8 cellular contexts compared by ENCODE assay signal in the genomic region with DNA sequence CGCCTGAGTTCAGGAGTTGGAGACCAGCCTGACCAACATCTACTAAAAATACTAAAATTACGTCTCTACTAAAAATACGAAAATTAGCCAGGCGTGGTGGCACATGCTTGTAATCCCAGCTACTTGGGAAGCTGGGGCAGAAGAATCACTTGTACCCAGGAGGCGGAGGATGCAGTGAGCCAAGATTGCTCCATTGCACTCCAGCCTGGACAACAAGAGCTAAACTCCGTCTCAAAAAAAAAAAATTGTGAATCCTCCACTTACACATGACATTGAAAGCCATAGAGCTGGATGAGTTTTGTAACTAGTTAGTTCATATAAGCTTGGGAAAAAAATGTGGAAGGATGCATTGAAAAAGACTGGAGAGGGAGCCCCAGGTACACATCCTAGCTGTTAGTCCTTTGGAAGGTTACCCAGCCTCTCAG. TPM values are rescaled to one million over a fixed set of nuclear protein-coding genes. Genes with fewer than 3 reads are reported as not detected.
DNase-seq lines count a peak whose midpoint lies in the region; ATAC-seq, FAIRE-seq and TF ChIP-seq lines count a peak whose summit lies in the region.

No MANE protein-coding gene starts in this region.

- H3K9ac ChIP-seq in mucosa of stomach (ENCODE audit: low read length), result peak overlapping the region; percentile 2

- TF ChIP-seq CTCF in right atrium auricular region (IDR thresholded peaks at IDR 0.05) (no peak), bronchial epithelial cell (IDR thresholded peaks at IDR 0.05; ENCODE audit: insufficient read depth, low read length, severe bottlenecking) (no peak)

- H3K27ac ChIP-seq in right atrium auricular region, result peak overlapping the region; percentile 91 to 92

- intact Hi-C loops in left cardiac atrium (cut with DNase I), result loop anchor here in 1 of 2 donors (1.0 kb wide), 1 partner anchor 38 kb away; no protein-coding TSS in a partner anchor

- H3K9me3 ChIP-seq in right atrium auricular region, result no peaks in the 10 kb centered on the region
- no peaks in the 10 kb centered on the region for H3K9me3 ChIP-seq in mucosa of stomach (ENCODE audit: control insufficient read depth, low read length)

- DNase-seq in right atrium auricular region (ENCODE audit: low spot score) (no peak), left cardiac atrium (no peak), bronchial epithelial cell (ENCODE audit: low read depth) (no peak), HK-2 (ENCODE audit: unreplicated experiment) (no peak), G401 (ENCODE audit: low spot score) (no peak)
- DNase-seq in effector CD4-positive, alpha-beta T cell, result no peak
- no peak for DNase-seq in activated CD4-positive, alpha-beta T cell treated with anti-CD3 and anti-CD28 coated beads for 1 hour

- in situ Hi-C loops in G401 (cut with HindIII; ENCODE audit: low sequenced_read_pairs), result no loop called here

- H3K4me1 ChIP-seq in right atrium auricular region (peaks cover 0 to 28% of the 10 kb centered on the region in 2 donors), mucosa of stomach (ENCODE audit: control insufficient read depth, insufficient read depth, low read length) (peaks cover 14% of the 10 kb centered on the region)

- H3K36me3 ChIP-seq in right atrium auricular region (peaks cover 22% of the 10 kb centered on the region), bronchial epithelial cell (ENCODE audit: control insufficient read depth, insufficient read depth, low read length) (peaks cover 9% of the 10 kb centered on the region), mucosa of stomach (ENCODE audit: control insufficient read depth, insufficient read depth, low read length) (peaks cover under 1% of the 10 kb centered on the region)

- no peak for FAIRE-seq in bronchial epithelial cell (lab: Jason Lieb, UNC)

- no peaks in the 10 kb centered on the region for H3K27me3 ChIP-seq in right atrium auricular region
- no peaks in the 10 kb centered on the region for H3K27me3 ChIP-seq in bronchial epithelial cell (ENCODE audit: control insufficient read depth, insufficient read depth, low read length)
- no peaks in the 10 kb centered on the region for H3K27me3 ChIP-seq in mucosa of stomach (ENCODE audit: control insufficient read depth, insufficient read depth, low read length)

- ATAC-seq in left cardiac atrium, result no peak

- H3K4me3 ChIP-seq in right atrium auricular region (peak overlapping the region; percentile 27 to 91), bronchial epithelial cell (ENCODE audit: low read depth, low read length) (peak overlapping the region; percentile 84), mucosa of stomach (ENCODE audit: low read length) (no peak overlapping the region)

RNA-seq across cellular contexts. Expression of a gene that starts 0.5 kb away (rescaled TPM):
- total RNA-seq in right atrium auricular region, result 100 to 1,000 TPM; 403 to 603 TPM
- 100 to 1,000 TPM; 216 to 290 TPM for total RNA-seq in left cardiac atrium
- 209 and 260 TPM in 2 replicates for total RNA-seq in bronchial epithelial cell
- 518 and 528 TPM in 2 replicates for total RNA-seq in G401 (2014; rRNA removed; shearing (Covaris generic))

RNA-seq across cellular contexts. Expression of a gene that starts 13.9 kb away (rescaled TPM):
- total RNA-seq in right atrium auricular region (1 to 10 TPM in 1 of 2 donors, under 1 TPM in 1; 0.37 to 1.3 TPM), left cardiac atrium (under 1 TPM; 0.15 to 0.34 TPM), bronchial epithelial cell (under 0.01 and 0.13 TPM in 2 replicates)
- total RNA-seq in G401 (2014; rRNA removed; shearing (Covaris generic)), result 0.78 TPM in 1 of 2 replicates, not detected in the other

RNA-seq across cellular contexts. Expression of a gene that starts 14.6 kb away (rescaled TPM):
- total RNA-seq in right atrium auricular region (under 1 TPM; 0.56 to 0.67 TPM), left cardiac atrium (1 to 10 TPM in 1 of 2 donors, under 1 TPM in 1; 0.24 to 3.2 TPM), bronchial epithelial cell (0.13 and 0.26 TPM in 2 replicates)
- total RNA-seq in G401 (2014; rRNA removed; shearing (Covaris generic)), result 2.0 and 6.8 TPM in 2 replicates

RNA-seq across cellular contexts. Expression of a gene that starts 29.0 kb away (rescaled TPM):
- 10 to 100 TPM; 11.9 to 19.8 TPM for total RNA-seq in right atrium auricular region
- 10 to 100 TPM; 12.6 to 13.7 TPM for total RNA-seq in left cardiac atrium
- total RNA-seq in bronchial epithelial cell, result 15.0 and 15.6 TPM in 2 replicates
- total RNA-seq in G401 (2014; rRNA removed; shearing (Covaris generic)), result 15.9 and 23.5 TPM in 2 replicates

RNA-seq across cellular contexts. Expression of a gene that starts 38.3 kb away (rescaled TPM):
- total RNA-seq in right atrium auricular region, result 1 to 10 TPM in 1 of 2 donors, under 1 TPM in 1; 0.22 to 2.7 TPM
- total RNA-seq in left cardiac atrium, result 1 to 10 TPM in 1 of 2 donors, under 1 TPM in 1; 0.91 to 1.9 TPM
- total RNA-seq in bronchial epithelial cell, result 3.5 and 5.0 TPM in 2 replicates
- 0.88 and 6.9 TPM in 2 replicates for total RNA-seq in G401 (2014; rRNA removed; shearing (Covaris generic))
